ENCODE assay signal across 25 cellular contexts in the genomic region with DNA sequence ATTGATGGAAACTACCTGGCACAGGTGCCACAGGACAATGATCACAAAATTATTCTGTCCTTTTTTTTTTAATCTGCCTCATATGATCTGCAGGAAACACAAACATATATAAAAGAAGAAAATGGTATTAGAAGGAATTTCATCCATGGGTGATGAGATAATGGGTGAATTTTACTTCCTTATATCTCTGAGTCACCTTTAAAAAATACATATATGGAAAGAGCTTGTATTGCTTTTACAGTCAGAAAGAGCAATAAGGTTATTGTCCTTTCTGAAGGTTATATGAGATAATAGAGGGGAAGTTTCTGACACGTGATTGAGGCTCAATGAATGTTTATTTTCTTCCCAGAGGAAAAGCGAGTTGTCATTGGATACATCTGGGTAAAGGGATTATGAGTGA.
"Had no signal": no experiment of that assay in that cellular context is flagged by ENCODE, and none has a peak within 500 bp of the region (broad histone marks: within the 10 kb centered on the region; RNA-seq: fewer than 3 reads in every experiment).

No MANE protein-coding gene starts in this region.

- H3K4me3 ChIP-seq: adrenal gland, ascending aorta, coronary artery, testis, upper lobe of left lung had no signal

- H3K27ac Mint-ChIP-seq: activated B cell treated with CpG ODN at 0.5 μM for 24 hours; activated CD4-positive, alpha-beta T cell treated with anti-CD3 and anti-CD28 coated beads for 36 hours; activated naive CD8-positive, alpha-beta T cell; activated T-cell treated with anti-CD3 and anti-CD28 coated beads, Interleukin-2, amount 50 U/mL, for 24 hours; activated T-helper 17 cell treated with anti-CD3 and anti-CD28 coated beads, Interleukin-2, amount 50 U/mL, for 72 hours; memory B cell; progenitor cell of endocrine pancreas; stimulated activated naive B cell treated with anti-CD40 and anti-IgM and Interleukin-4, amounts not matched to agents 10 μg/mL and 1 μg/mL and 100 μg/mL, for 72 hours had no signal

- DNase-seq: activated B cell treated with CpG ODN at 0.5 μM for 24 hours; activated CD4-positive, alpha-beta T cell treated with anti-CD3 and anti-CD28 coated beads for 36 hours; activated CD4-positive, alpha-beta T cell treated with anti-CD3 and anti-CD28 coated beads, Interleukin-2, amount 50 U/mL, for 4 hours; activated CD8-positive, alpha-beta memory T cell treated with anti-CD3 and anti-CD28 coated beads for 24 hours; activated CD8-positive, alpha-beta memory T cell treated with anti-CD3 and anti-CD28 coated beads, Interleukin-2, amount 50 U/mL, for 4 hours; activated T-cell treated with anti-CD3 and anti-CD28 coated beads, Interleukin-2, amount 50 U/mL, for 24 hours; adrenal gland; hypothalamus; nucleus accumbens; stimulated activated CD4-positive, alpha-beta T cell treated with anti-CD3 and anti-CD28 coated beads, Interleukin-2, amount 100 ng/mL, for 48 hours; stimulated activated CD8-positive, alpha-beta memory T cell treated with anti-CD3 and anti-CD28 coated beads, Interleukin-4, amount 100 ng/mL, for 48 hours; stimulated activated naive B cell treated with anti-CD40 and anti-IgM and Interleukin-4, amounts not matched to agents 10 μg/mL and 1 μg/mL and 100 μg/mL, for 72 hours; SW 1271; T-helper 17 cell; testis; upper lobe of left lung had no signal

- H3K27me3 ChIP-seq: adrenal gland, ascending aorta, foreskin keratinocyte, testis, upper lobe of left lung had no signal

- H3K4me1 ChIP-seq: ascending aorta, foreskin keratinocyte had no signal

- H3K36me3 Mint-ChIP-seq: activated naive CD8-positive, alpha-beta T cell; stimulated activated naive B cell treated with anti-CD40 and anti-IgM and Interleukin-4, amounts not matched to agents 10 μg/mL and 1 μg/mL and 100 μg/mL, for 72 hours had no signal

- H3K9me3 Mint-ChIP-seq: activated T-cell treated with anti-CD3 and anti-CD28 coated beads, Interleukin-2, amount 50 U/mL, for 24 hours; activated T-helper 17 cell treated with anti-CD3 and anti-CD28 coated beads, Interleukin-2, amount 50 U/mL, for 72 hours had no signal

- H3K9me3 ChIP-seq: adrenal gland, ascending aorta, testis, upper lobe of left lung had no signal

- H3K4me1 Mint-ChIP-seq: activated B cell treated with CpG ODN at 0.5 μM for 24 hours; activated CD4-positive, alpha-beta T cell treated with anti-CD3 and anti-CD28 coated beads for 36 hours; activated T-helper 17 cell treated with anti-CD3 and anti-CD28 coated beads, Interleukin-2, amount 50 U/mL, for 72 hours; central memory CD8-positive, alpha-beta T cell; memory B cell; stimulated activated naive B cell treated with anti-CD40 and anti-IgM and Interleukin-4, amounts not matched to agents 10 μg/mL and 1 μg/mL and 100 μg/mL, for 72 hours; T-helper 17 cell had no signal

- H3K27ac ChIP-seq: ascending aorta, coronary artery, foreskin keratinocyte, testis, upper lobe of left lung had no signal

- FAIRE-seq: endometrium had no signal

- ATAC-seq: activated CD4-positive, alpha-beta T cell treated with anti-CD3 and anti-CD28 coated beads for 36 hours; activated T-helper 17 cell treated with anti-CD3 and anti-CD28 coated beads, Interleukin-2, amount 50 U/mL, for 72 hours; foreskin keratinocyte; stimulated activated naive B cell treated with anti-CD40 and anti-IgM and Interleukin-4, amounts not matched to agents 10 μg/mL and 1 μg/mL and 100 μg/mL, for 72 hours; T-helper 17 cell had no signal

- H3K36me3 ChIP-seq: ascending aorta had no signal

- H3K4me3 Mint-ChIP-seq: activated B cell treated with CpG ODN at 0.5 μM for 24 hours; activated CD4-positive, alpha-beta T cell treated with anti-CD3 and anti-CD28 coated beads for 36 hours; activated naive CD8-positive, alpha-beta T cell; activated T-cell treated with anti-CD3 and anti-CD28 coated beads, Interleukin-2, amount 50 U/mL, for 24 hours; activated T-helper 17 cell treated with anti-CD3 and anti-CD28 coated beads, Interleukin-2, amount 50 U/mL, for 72 hours; central memory CD8-positive, alpha-beta T cell; memory B cell; stimulated activated naive B cell treated with anti-CD40 and anti-IgM and Interleukin-4, amounts not matched to agents 10 μg/mL and 1 μg/mL and 100 μg/mL, for 72 hours; T-helper 17 cell had no signal

- H3K27me3 Mint-ChIP-seq: activated T-cell treated with anti-CD3 and anti-CD28 coated beads, Interleukin-2, amount 50 U/mL, for 24 hours; activated T-helper 17 cell treated with anti-CD3 and anti-CD28 coated beads, Interleukin-2, amount 50 U/mL, for 72 hours; central memory CD8-positive, alpha-beta T cell; T-helper 17 cell had no signal
